15 cellular contexts compared by ENCODE assay signal in the genomic region with DNA sequence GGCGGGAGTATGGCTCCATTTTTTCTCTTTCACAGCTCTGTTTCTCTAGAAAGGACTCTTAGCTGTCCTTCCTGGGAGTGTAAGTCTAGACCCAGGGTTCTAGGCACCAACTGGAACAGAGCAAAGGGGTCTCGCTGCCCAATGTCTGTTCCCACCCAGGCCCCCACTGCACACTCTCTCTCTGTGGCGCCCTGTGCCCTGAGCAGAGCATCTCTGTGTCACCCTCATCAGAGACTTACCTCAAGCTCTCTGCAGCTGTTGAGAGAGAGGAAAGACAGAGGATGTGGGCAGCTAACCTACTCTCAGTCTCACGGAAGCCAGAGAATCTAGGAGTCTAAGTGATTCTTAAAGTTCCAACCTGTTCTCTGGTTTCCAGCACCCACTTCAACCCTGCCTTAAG. TPM values are rescaled to one million over a fixed set of nuclear protein-coding genes. Genes with fewer than 3 reads are reported as not detected.
A peak's percentile ranks its signal among the peaks of the same experiment; 100 is the strongest.
DNase-seq lines count a peak whose midpoint lies in the region; ATAC-seq and TF ChIP-seq lines count a peak whose summit lies in the region.
"Had no signal": no experiment of that assay in that cellular context is flagged by ENCODE, and none has a peak within 500 bp of the region (broad histone marks: within the 10 kb centered on the region; RNA-seq: fewer than 3 reads in every experiment).

No MANE protein-coding gene starts in this region.

- H3K27me3 Mint-ChIP-seq in activated CD8-positive, alpha-beta memory T cell treated with anti-CD3 and anti-CD28 coated beads, Interleukin-2, amount 10 ng/mL, durations not matched to agents 7 days and 5 days: peaks cover 9% of the 10 kb centered on the region
- H3K27me3 Mint-ChIP-seq in GM23338 (ENCODE audit: insufficient read depth, low read depth, poor library complexity) (peaks cover 18% of the 10 kb centered on the region), osteocyte (ENCODE audit: unreplicated experiment) (peaks cover 67% of the 10 kb centered on the region)
- peaks cover 8% of the 10 kb centered on the region for H3K27me3 Mint-ChIP-seq in activated T-helper 17 cell treated with anti-CD3 and anti-CD28 coated beads, Interleukin-2, amount 50 U/mL, for 72 hours

- peaks cover 58% of the 10 kb centered on the region for H3K4me1 Mint-ChIP-seq in activated CD8-positive, alpha-beta memory T cell treated with anti-CD3 and anti-CD28 coated beads, Interleukin-2, amount 10 ng/mL, durations not matched to agents 7 days and 5 days
- H3K4me1 Mint-ChIP-seq in GM23338: peaks cover 7% of the 10 kb centered on the region; the same call in 2 of the 3 replicates
- peaks cover 18% of the 10 kb centered on the region for H3K4me1 Mint-ChIP-seq in activated T-helper 17 cell treated with anti-CD3 and anti-CD28 coated beads, Interleukin-2, amount 50 U/mL, for 72 hours
- no peaks in the 10 kb centered on the region for H3K4me1 Mint-ChIP-seq in osteocyte (ENCODE audit: unreplicated experiment)

- H3F3A ChIP-seq in GM23338 (replicated peaks; ENCODE audit: low read depth): no peaks in the 10 kb centered on the region

- no peak for TF ChIP-seq CTCF in GM23338 (conservative IDR thresholded peaks at IDR 0.05; ENCODE audit: low read depth in 2 of 2)
- TF ChIP-seq CTCF in osteocyte (IDR thresholded peaks at IDR 0.05): no peak

- H3K9me2 ChIP-seq in GM23338 (ENCODE audit: insufficient read depth): no peaks in the 10 kb centered on the region

- H3K4me3 ChIP-seq in GM23338: no peak overlapping the region
- H3K4me3 ChIP-seq: A549, heart right ventricle, smooth muscle cell, vagina had no signal

- peak overlapping the region; percentile 60 for H3K4me3 Mint-ChIP-seq in activated CD8-positive, alpha-beta memory T cell treated with anti-CD3 and anti-CD28 coated beads, Interleukin-2, amount 10 ng/mL, durations not matched to agents 7 days and 5 days
- no peak overlapping the region for H3K4me3 Mint-ChIP-seq in GM23338
- H3K4me3 Mint-ChIP-seq in activated T-helper 17 cell treated with anti-CD3 and anti-CD28 coated beads, Interleukin-2, amount 50 U/mL, for 72 hours: peak overlapping the region; percentile 22
- no peak overlapping the region for H3K4me3 Mint-ChIP-seq in osteocyte (ENCODE audit: unreplicated experiment)

- peak overlapping the region; percentile 43; the same call in 1 of the 2 replicates for H2AFZ ChIP-seq in GM23338

- no peak overlapping the region for H3K4me2 ChIP-seq in GM23338
- H3K4me2 ChIP-seq: A549, smooth muscle cell had no signal

- peaks cover 20% of the 10 kb centered on the region for H3K36me3 Mint-ChIP-seq in activated CD8-positive, alpha-beta memory T cell treated with anti-CD3 and anti-CD28 coated beads, Interleukin-2, amount 10 ng/mL, durations not matched to agents 7 days and 5 days
- peaks cover 7% of the 10 kb centered on the region; the same call in 2 of the 3 replicates for H3K36me3 Mint-ChIP-seq in GM23338 (ENCODE audit: low read depth)
- no peaks in the 10 kb centered on the region for H3K36me3 Mint-ChIP-seq in activated T-helper 17 cell treated with anti-CD3 and anti-CD28 coated beads, Interleukin-2, amount 50 U/mL, for 72 hours (ENCODE audit: low read depth)
- H3K36me3 Mint-ChIP-seq in osteocyte (ENCODE audit: unreplicated experiment): no peaks in the 10 kb centered on the region

- no peaks in the 10 kb centered on the region for H4K20me1 ChIP-seq in GM23338 (replicated peaks; ENCODE audit: insufficient read depth)

- no peaks in the 10 kb centered on the region for H3K4me1 ChIP-seq in GM23338 (ENCODE audit: insufficient read depth)
- H3K4me1 ChIP-seq: A549, heart right ventricle, vagina had no signal

- no peaks in the 10 kb centered on the region for H3K79me2 ChIP-seq in GM23338 (replicated peaks; ENCODE audit: insufficient read depth)

- peak; percentile 84 for DNase-seq in activated CD8-positive, alpha-beta memory T cell treated with anti-CD3 and anti-CD28 coated beads, Interleukin-2, amount 10 ng/mL, durations not matched to agents 7 days and 5 days
- no peak for DNase-seq in activated CD8-positive, alpha-beta memory T cell treated with anti-CD3 and anti-CD28 coated beads for 24 hours
- DNase-seq in GM23338 (ENCODE audit: low spot score) (no peak), osteocyte (ENCODE audit: extremely low spot score, unreplicated experiment) (peak; percentile 59), cerebellar cortex (ENCODE audit: low spot score) (no peak), NOMO-1 treated with DMSO at 0.1 percent for 48 hours (lab: John Stamatoyannopoulos, UW; ENCODE audit: unreplicated experiment) (no peak)
- DNase-seq: heart right ventricle, IMR-90, NCI-H1436, NCI-H69 had no signal

- no peak overlapping the region for H3K27ac ChIP-seq in GM23338 (ENCODE audit: low read depth)
- H3K27ac ChIP-seq: A549, heart right ventricle, vagina had no signal

- peak overlapping the region; percentile 96 for H3K27ac Mint-ChIP-seq in activated CD8-positive, alpha-beta memory T cell treated with anti-CD3 and anti-CD28 coated beads, Interleukin-2, amount 10 ng/mL, durations not matched to agents 7 days and 5 days
- H3K27ac Mint-ChIP-seq in GM23338 (no peak overlapping the region), osteocyte (ENCODE audit: unreplicated experiment) (no peak overlapping the region)
- peak overlapping the region; percentile 87 for H3K27ac Mint-ChIP-seq in activated T-helper 17 cell treated with anti-CD3 and anti-CD28 coated beads, Interleukin-2, amount 50 U/mL, for 72 hours

- CTCF ChIA-PET in activated CD8-positive, alpha-beta memory T cell treated with anti-CD3 and anti-CD28 coated beads, Interleukin-2, amount 10 ng/mL, durations not matched to agents 7 days and 5 days (lab: Charles Lee): interaction anchor here (0.7 to 5.0 kb wide), 12 partner anchors 8 to 343 kb away, joined by 3 to 59 read pairs (median 3); partner anchors contain the start of gene NCR2

- H3K9me3 Mint-ChIP-seq in activated CD8-positive, alpha-beta memory T cell treated with anti-CD3 and anti-CD28 coated beads, Interleukin-2, amount 10 ng/mL, durations not matched to agents 7 days and 5 days (ENCODE audit: low read depth): peaks cover 4% of the 10 kb centered on the region
- H3K9me3 Mint-ChIP-seq in GM23338: peaks cover 19% of the 10 kb centered on the region
- H3K9me3 Mint-ChIP-seq in activated T-helper 17 cell treated with anti-CD3 and anti-CD28 coated beads, Interleukin-2, amount 50 U/mL, for 72 hours: no peaks in the 10 kb centered on the region
- peaks cover 13% of the 10 kb centered on the region for H3K9me3 Mint-ChIP-seq in osteocyte (ENCODE audit: unreplicated experiment)

- 0 out of 2 replicates have a peak, but pooled peaks cover 4% of the 10 kb centered on the region for H3K36me3 ChIP-seq in GM23338 (ENCODE audit: insufficient read depth)
- H3K36me3 ChIP-seq: heart right ventricle, vagina had no signal

- peak; percentile 99 for ATAC-seq in activated CD8-positive, alpha-beta memory T cell treated with anti-CD3 and anti-CD28 coated beads, Interleukin-2, amount 10 ng/mL, durations not matched to agents 7 days and 5 days
- ATAC-seq in GM23338 (no peak), HG03378 (IDR thresholded peaks at IDR 0.05; ENCODE audit: unreplicated experiment) (no peak)
- ATAC-seq in activated T-helper 17 cell treated with anti-CD3 and anti-CD28 coated beads, Interleukin-2, amount 50 U/mL, for 72 hours (replicated peaks): peak; percentile 95
- ATAC-seq: A549, heart right ventricle had no signal

- H3K27me3 ChIP-seq in GM23338 (ENCODE audit: insufficient read depth): no peaks in the 10 kb centered on the region
- H3K27me3 ChIP-seq: vagina had no signal

TF ChIP-seq in GM23338, 12 proteins besides CTCF, POLR2A, EP300 and RAD21 (continues in another document):
- TF ChIP-seq NANOG (IDR thresholded peaks at IDR 0.05; ENCODE audit: borderline replicate concordance): no peak
- no peak for TF ChIP-seq POLR2AphosphoS5 (IDR thresholded peaks at IDR 0.05; ENCODE audit: low read depth)

RNA-seq across cellular contexts. Expression of gene NCR2, which starts 9.5 kb away (rescaled TPM):
- total RNA-seq in activated CD8-positive, alpha-beta memory T cell treated with anti-CD3 and anti-CD28 coated beads, Interleukin-2, amount 10 ng/mL, durations not matched to agents 7 days and 5 days: 1 to 10 TPM in 1 of 2 experiments, under 1 TPM in 1; 0.64 to 1.4 TPM
- total RNA-seq in GM23338 (2014; rRNA removed; shearing (Covaris generic)): not detected in 2 replicates
- not detected in 2 replicates for polyA plus RNA-seq in GM23338 (2016; fragmentation: Nextera tagmentation; extraction: Ambion mirVana)
- not detected for total RNA-seq in activated T-helper 17 cell treated with anti-CD3 and anti-CD28 coated beads, Interleukin-2, amount 50 U/mL, for 72 hours
- not detected in 2 replicates for total RNA-seq in osteocyte
- total RNA-seq: heart right ventricle, IMR-90, smooth muscle cell, vagina had no signal
- polyA plus RNA-seq: A549, heart right ventricle, IMR-90, smooth muscle cell had no signal

RNA-seq across cellular contexts. Expression of gene TREM1, which starts 58.4 kb away (rescaled TPM):
- total RNA-seq in activated CD8-positive, alpha-beta memory T cell treated with anti-CD3 and anti-CD28 coated beads, Interleukin-2, amount 10 ng/mL, durations not matched to agents 7 days and 5 days: not detected
- not detected in 2 replicates for total RNA-seq in GM23338 (2014; rRNA removed; shearing (Covaris generic))
- not detected in 2 replicates for polyA plus RNA-seq in GM23338 (2016; fragmentation: Nextera tagmentation; extraction: Ambion mirVana)
- total RNA-seq in activated T-helper 17 cell treated with anti-CD3 and anti-CD28 coated beads, Interleukin-2, amount 50 U/mL, for 72 hours: 1 to 10 TPM in 1 of 2 donors, not detected in 1; 5.1 TPM
- not detected in 2 replicates for total RNA-seq in osteocyte
- total RNA-seq: IMR-90 had no signal
- polyA plus RNA-seq: A549, IMR-90 had no signal

Comparison
In these comparisons a context has a peak if more than half of its experiments do, and no peak if none do; other contexts are left out.
1. DNase-seq: peak in activated CD8-positive, alpha-beta memory T cell treated with anti-CD3 and anti-CD28 coated beads, Interleukin-2, amount 10 ng/mL, durations not matched to agents 7 days and 5 days (single experiment) and osteocyte (single experiment); none in activated CD8-positive, alpha-beta memory T cell treated with anti-CD3 and anti-CD28 coated beads for 24 hours (single experiment), GM23338 (single experiment), cerebellar cortex (single experiment) and NOMO-1 treated with DMSO at 0.1 percent for 48 hours (single experiment).
2. ATAC-seq: peak in activated CD8-positive, alpha-beta memory T cell treated with anti-CD3 and anti-CD28 coated beads, Interleukin-2, amount 10 ng/mL, durations not matched to agents 7 days and 5 days (single experiment) and activated T-helper 17 cell treated with anti-CD3 and anti-CD28 coated beads, Interleukin-2, amount 50 U/mL, for 72 hours (single experiment); none in GM23338 (single experiment) and HG03378 (single experiment).
3. H3K27ac Mint-ChIP-seq: peak in activated CD8-positive, alpha-beta memory T cell treated with anti-CD3 and anti-CD28 coated beads, Interleukin-2, amount 10 ng/mL, durations not matched to agents 7 days and 5 days (single experiment) and activated T-helper 17 cell treated with anti-CD3 and anti-CD28 coated beads, Interleukin-2, amount 50 U/mL, for 72 hours (single experiment); none in GM23338 (single experiment) and osteocyte (single experiment).
4. H3K4me3 Mint-ChIP-seq: peak in activated CD8-positive, alpha-beta memory T cell treated with anti-CD3 and anti-CD28 coated beads, Interleukin-2, amount 10 ng/mL, durations not matched to agents 7 days and 5 days (single experiment) and activated T-helper 17 cell treated with anti-CD3 and anti-CD28 coated beads, Interleukin-2, amount 50 U/mL, for 72 hours (single experiment); none in GM23338 (single experiment) and osteocyte (single experiment).